1 cellular context compared by ENCODE assay signal in the genomic region with DNA sequence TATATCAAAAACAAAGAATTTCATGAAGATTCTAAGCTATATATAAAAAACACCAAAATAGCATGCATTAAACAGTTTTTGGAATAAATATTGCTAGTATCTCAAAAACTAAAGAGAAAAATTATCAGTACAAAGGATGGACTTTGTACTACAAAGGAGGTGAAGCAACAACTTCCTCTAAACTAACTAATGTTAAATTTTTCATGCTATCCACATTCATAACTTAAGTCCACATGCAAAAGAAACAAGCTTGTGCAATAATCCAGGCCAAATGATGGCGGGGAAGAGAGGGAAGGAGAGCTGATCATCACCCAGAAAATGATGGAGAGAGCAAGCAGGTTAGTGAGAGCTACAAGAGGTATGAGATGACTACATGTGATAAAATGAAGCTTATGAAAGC.
TF ChIP-seq lines count a peak whose summit lies in the region.

No MANE protein-coding gene starts in this region.

TF ChIP-seq in HepG2, 621 proteins besides CTCF, POLR2A, EP300 and RAD21 (continued from another document):
- TF ChIP-seq, protein P1, sequence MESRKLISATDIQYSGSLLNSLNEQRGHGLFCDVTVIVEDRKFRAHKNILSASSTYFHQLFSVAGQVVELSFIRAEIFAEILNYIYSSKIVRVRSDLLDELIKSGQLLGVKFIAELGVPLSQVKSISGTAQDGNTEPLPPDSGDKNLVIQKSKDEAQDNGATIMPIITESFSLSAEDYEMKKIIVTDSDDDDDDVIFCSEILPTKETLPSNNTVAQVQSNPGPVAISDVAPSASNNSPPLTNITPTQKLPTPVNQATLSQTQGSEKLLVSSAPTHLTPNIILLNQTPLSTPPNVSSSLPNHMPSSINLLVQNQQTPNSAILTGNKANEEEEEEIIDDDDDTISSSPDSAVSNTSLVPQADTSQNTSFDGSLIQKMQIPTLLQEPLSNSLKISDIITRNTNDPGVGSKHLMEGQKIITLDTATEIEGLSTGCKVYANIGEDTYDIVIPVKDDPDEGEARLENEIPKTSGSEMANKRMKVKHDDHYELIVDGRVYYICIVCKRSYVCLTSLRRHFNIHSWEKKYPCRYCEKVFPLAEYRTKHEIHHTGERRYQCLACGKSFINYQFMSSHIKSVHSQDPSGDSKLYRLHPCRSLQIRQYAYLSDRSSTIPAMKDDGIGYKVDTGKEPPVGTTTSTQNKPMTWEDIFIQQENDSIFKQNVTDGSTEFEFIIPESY (CRISPR knock-in tag; IDR thresholded peaks at IDR 0.05), result 0 out of 2 replicates have a peak, but pooled peaks have one; percentile 28
- TF ChIP-seq ZNF24 (IDR thresholded peaks at IDR 0.05) (no peak), CEBPG (CRISPR knock-in tag; IDR thresholded peaks at IDR 0.05) (peak; percentile 82), CEBPB (IDR thresholded peaks at IDR 0.05; ENCODE audit: borderline replicate concordance, low read depth, low read length) (peak; percentile 79), SPEN (CRISPR knock-in tag; IDR thresholded peaks at IDR 0.05; ENCODE audit: low read depth) (no peak), GATAD2A (CRISPR knock-in tag; IDR thresholded peaks at IDR 0.05) (peak; percentile 46; the same call in 1 of the 2 replicates), HNF4A (CRISPR knock-in tag; IDR thresholded peaks at IDR 0.05) (peak; percentile 53), NCOR1 (IDR thresholded peaks at IDR 0.05; ENCODE audit: borderline replicate concordance, low read length) (peak; percentile 53; the same call in 1 of the 2 replicates)
- TF ChIP-seq, protein P2, sequence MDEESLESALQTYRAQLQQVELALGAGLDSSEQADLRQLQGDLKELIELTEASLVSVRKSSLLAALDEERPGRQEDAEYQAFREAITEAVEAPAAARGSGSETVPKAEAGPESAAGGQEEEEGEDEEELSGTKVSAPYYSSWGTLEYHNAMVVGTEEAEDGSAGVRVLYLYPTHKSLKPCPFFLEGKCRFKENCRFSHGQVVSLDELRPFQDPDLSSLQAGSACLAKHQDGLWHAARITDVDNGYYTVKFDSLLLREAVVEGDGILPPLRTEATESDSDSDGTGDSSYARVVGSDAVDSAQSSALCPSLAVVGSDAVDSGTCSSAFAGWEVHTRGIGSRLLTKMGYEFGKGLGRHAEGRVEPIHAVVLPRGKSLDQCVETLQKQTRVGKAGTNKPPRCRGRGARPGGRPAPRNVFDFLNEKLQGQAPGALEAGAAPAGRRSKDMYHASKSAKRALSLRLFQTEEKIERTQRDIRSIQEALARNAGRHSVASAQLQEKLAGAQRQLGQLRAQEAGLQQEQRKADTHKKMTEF (CRISPR knock-in tag; IDR thresholded peaks at IDR 0.05), result no peak
- TF ChIP-seq, protein P3, sequence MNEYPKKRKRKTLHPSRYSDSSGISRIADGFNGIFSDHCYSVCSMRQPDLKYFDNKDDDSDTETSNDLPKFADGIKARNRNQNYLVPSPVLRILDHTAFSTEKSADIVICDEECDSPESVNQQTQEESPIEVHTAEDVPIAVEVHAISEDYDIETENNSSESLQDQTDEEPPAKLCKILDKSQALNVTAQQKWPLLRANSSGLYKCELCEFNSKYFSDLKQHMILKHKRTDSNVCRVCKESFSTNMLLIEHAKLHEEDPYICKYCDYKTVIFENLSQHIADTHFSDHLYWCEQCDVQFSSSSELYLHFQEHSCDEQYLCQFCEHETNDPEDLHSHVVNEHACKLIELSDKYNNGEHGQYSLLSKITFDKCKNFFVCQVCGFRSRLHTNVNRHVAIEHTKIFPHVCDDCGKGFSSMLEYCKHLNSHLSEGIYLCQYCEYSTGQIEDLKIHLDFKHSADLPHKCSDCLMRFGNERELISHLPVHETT (CRISPR knock-in tag; conservative IDR thresholded peaks at IDR 0.05), result no peak
TF ChIP-seq in HepG2: peak in this region for 9.
